ENCODE assay signal across 6 cellular contexts in the genomic region with DNA sequence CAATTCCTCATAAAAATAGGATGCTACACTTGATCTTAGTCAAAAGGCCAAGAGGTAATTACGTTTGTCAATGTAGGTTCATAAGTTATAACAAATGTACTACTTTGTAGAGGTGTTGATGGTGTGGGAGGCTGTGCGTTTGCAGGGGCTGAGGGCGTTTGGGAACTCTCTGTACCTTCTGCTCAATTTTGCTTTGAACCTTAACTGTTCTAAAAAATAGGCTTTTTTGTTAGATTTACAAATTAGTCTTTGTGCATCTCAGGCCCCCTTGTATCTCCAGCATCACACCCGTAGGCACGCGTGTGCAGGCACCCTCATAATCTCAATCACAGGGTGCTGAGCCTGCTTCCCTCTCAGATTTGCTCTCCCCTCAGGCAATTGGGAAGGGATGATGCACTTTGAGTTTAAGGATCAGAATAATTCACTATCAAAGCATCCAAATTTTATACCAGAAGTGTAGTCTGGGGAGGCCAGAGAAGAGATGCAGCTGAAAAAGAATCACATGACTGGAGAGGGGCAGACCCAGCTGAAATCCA. TPM values are rescaled to one million over a fixed set of nuclear protein-coding genes. Genes with fewer than 3 reads are reported as not detected.
"Had no signal": no experiment of that assay in that cellular context is flagged by ENCODE, and none has a peak within 500 bp of the region (broad histone marks: within the 10 kb centered on the region; RNA-seq: fewer than 3 reads in every experiment).

No MANE protein-coding gene starts in this region.

- H3K4me3 Mint-ChIP-seq: H9 had no signal

- H3K27ac Mint-ChIP-seq: H9 had no signal

- H3K4me3 ChIP-seq: GM23248, K562 had no signal

- H3K27ac ChIP-seq: GM23248 had no signal

- ATAC-seq: K562 had no signal

- H3K9ac ChIP-seq: GM23248 had no signal

- H3K9me3 Mint-ChIP-seq: H9 had no signal

- DNase-seq: GM23248, H9, HCEC 1CT, IMR-90 had no signal

- H2AFZ ChIP-seq: GM23248 had no signal

RNA-seq across cellular contexts. Expression of a gene that starts 36.1 kb away (rescaled TPM):
- total RNA-seq: GM23248, H9, HT-29, IMR-90, K562 had no signal
- polyA plus RNA-seq: GM23248, IMR-90, K562 had no signal
